In the genomic region with DNA sequence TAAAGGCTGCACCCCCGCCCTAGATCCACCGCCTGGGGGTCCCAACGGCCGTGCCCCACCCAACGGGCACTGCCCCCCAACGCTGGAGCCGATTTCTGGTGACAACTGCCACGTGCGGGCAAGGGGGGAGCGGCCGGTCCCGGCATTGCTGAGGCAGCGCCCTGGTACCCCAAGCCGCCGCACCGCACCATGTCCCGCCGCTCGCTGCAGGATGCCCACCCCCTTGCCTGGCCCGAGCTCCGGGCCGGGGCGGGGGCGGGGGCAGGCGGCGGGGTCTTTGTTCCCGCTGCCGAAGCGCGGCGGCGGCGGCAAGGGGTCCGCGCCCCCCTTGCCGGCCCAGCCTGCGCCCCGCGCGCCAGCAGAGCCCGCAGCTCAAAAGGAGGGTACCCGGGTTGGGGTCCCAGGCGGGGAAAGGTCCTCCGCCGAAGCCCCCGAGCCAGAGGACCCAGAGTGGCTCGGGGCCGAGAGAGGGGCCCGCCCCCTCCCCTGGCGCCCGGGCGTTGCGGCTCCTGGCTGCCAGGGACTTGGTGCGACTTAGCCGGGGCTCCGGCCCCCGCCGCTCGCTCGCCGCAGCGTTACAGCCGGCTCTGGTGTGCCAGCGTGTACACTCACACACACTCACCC, we compare ENCODE assay signal across 8 cellular contexts. TPM values are rescaled to one million over a fixed set of nuclear protein-coding genes. Genes with fewer than 3 reads are reported as not detected.
DNase-seq lines count a peak whose midpoint lies in the region; ATAC-seq and TF ChIP-seq lines count a peak whose summit lies in the region.

No MANE protein-coding gene starts in this region.

- H3K4me1 ChIP-seq in ovary (ENCODE audit: insufficient read depth): peaks cover 9% of the 10 kb centered on the region

- no peaks in the 10 kb centered on the region for H3K36me3 Mint-ChIP-seq in activated CD8-positive, alpha-beta memory T cell treated with anti-CD3 and anti-CD28 coated beads, Interleukin-2, amount 10 ng/mL, durations not matched to agents 7 days and 5 days

- TF ChIP-seq EP300 in ovary (IDR thresholded peaks at IDR 0.05): no peak

- WGBS in ovary, 3 donors: 0 to 1% (median 0%) methylated on average over 13 to 64 of the region's 64 CpGs

- CTCF ChIA-PET in activated CD8-positive, alpha-beta memory T cell treated with anti-CD3 and anti-CD28 coated beads, Interleukin-2, amount 10 ng/mL, durations not matched to agents 7 days and 5 days (lab: Charles Lee): interaction anchor here (0.9 to 21.8 kb wide), 6 partner anchors 9 to 346 kb away, joined by 3 to 668 read pairs (median 10); partner anchors contain the start of gene UBL7

- no peaks in the 10 kb centered on the region for H3K36me3 ChIP-seq in ovary

- H3K27me3 Mint-ChIP-seq in activated CD8-positive, alpha-beta memory T cell treated with anti-CD3 and anti-CD28 coated beads, Interleukin-2, amount 10 ng/mL, durations not matched to agents 7 days and 5 days: no peaks in the 10 kb centered on the region

- peaks cover 60% of the 10 kb centered on the region for H3K4me1 Mint-ChIP-seq in activated CD8-positive, alpha-beta memory T cell treated with anti-CD3 and anti-CD28 coated beads, Interleukin-2, amount 10 ng/mL, durations not matched to agents 7 days and 5 days

- intact Hi-C loops in ovary (cut with DNase I): no loop called here

- peak overlapping the region; percentile 83 for H3K27ac Mint-ChIP-seq in activated CD8-positive, alpha-beta memory T cell treated with anti-CD3 and anti-CD28 coated beads, Interleukin-2, amount 10 ng/mL, durations not matched to agents 7 days and 5 days

- no peak for TF ChIP-seq POLR2A in ovary (IDR thresholded peaks at IDR 0.05)

- no peak for ATAC-seq in activated CD8-positive, alpha-beta memory T cell treated with anti-CD3 and anti-CD28 coated beads, Interleukin-2, amount 10 ng/mL, durations not matched to agents 7 days and 5 days
- no peak for ATAC-seq in GM19328 (IDR thresholded peaks at IDR 0.05; ENCODE audit: unreplicated experiment)

- peak overlapping the region; percentile 87 for H3K4me3 Mint-ChIP-seq in activated CD8-positive, alpha-beta memory T cell treated with anti-CD3 and anti-CD28 coated beads, Interleukin-2, amount 10 ng/mL, durations not matched to agents 7 days and 5 days

- DNase-seq in activated CD8-positive, alpha-beta memory T cell treated with anti-CD3 and anti-CD28 coated beads, Interleukin-2, amount 10 ng/mL, durations not matched to agents 7 days and 5 days: peak; percentile 50
- DNase-seq in activated CD8-positive, alpha-beta memory T cell treated with anti-CD3 and anti-CD28 coated beads for 24 hours: no peak
- DNase-seq in RPMI8226: peak; percentile 49
- no peak for DNase-seq in epithelial cell of prostate (ENCODE audit: low read depth, low spot score)
- DNase-seq in ovary: peak in 1 of 5 donors; percentile 23
- DNase-seq in midbrain (lab: John Stamatoyannopoulos, UW): no peak
- no peak for DNase-seq in NCI-H1436 (lab: John Stamatoyannopoulos, UW)

- H3K27ac ChIP-seq in epithelial cell of prostate (peak overlapping the region; percentile 69), ovary (no peak overlapping the region)

- no peaks in the 10 kb centered on the region for H3K27me3 ChIP-seq in ovary

- no peaks in the 10 kb centered on the region for H3K9me3 Mint-ChIP-seq in activated CD8-positive, alpha-beta memory T cell treated with anti-CD3 and anti-CD28 coated beads, Interleukin-2, amount 10 ng/mL, durations not matched to agents 7 days and 5 days (ENCODE audit: low read depth)

- peak overlapping the region; percentile 54 for H3K4me3 ChIP-seq in ovary

- TF ChIP-seq CTCF in ovary (IDR thresholded peaks at IDR 0.05): no peak

- no peaks in the 10 kb centered on the region for H3K9me3 ChIP-seq in ovary

RNA-seq across cellular contexts. Expression of gene SEMA7A, which starts 0.7 kb away (rescaled TPM):
- total RNA-seq in activated CD8-positive, alpha-beta memory T cell treated with anti-CD3 and anti-CD28 coated beads, Interleukin-2, amount 10 ng/mL, durations not matched to agents 7 days and 5 days: 10 to 100 TPM; 26.4 to 32.9 TPM
- total RNA-seq in ovary: 10 to 100 TPM in 3 of 7 donors, 1 to 10 TPM in 4; 3.2 to 10.1 (median 8.3) TPM
- 10 to 100 TPM in 1 of 2 donors, 1 to 10 TPM in 1; 9.0 to 98.6 TPM for polyA plus RNA-seq in ovary

RNA-seq across cellular contexts. Expression of gene UBL7, which starts 27.9 kb away (rescaled TPM):
- total RNA-seq in activated CD8-positive, alpha-beta memory T cell treated with anti-CD3 and anti-CD28 coated beads, Interleukin-2, amount 10 ng/mL, durations not matched to agents 7 days and 5 days: 10 to 100 TPM; 55.9 to 60.9 TPM
- 10 to 100 TPM; 26.4 to 43.4 (median 29.2) TPM for total RNA-seq in ovary
- 10 to 100 TPM; 34.3 to 44.1 TPM for polyA plus RNA-seq in ovary

Comparison
In these comparisons a context has a peak if more than half of its experiments do, and no peak if none do; other contexts are left out.
1. DNase-seq: peak in activated CD8-positive, alpha-beta memory T cell treated with anti-CD3 and anti-CD28 coated beads, Interleukin-2, amount 10 ng/mL, durations not matched to agents 7 days and 5 days (single experiment) and RPMI8226 (single experiment); none in activated CD8-positive, alpha-beta memory T cell treated with anti-CD3 and anti-CD28 coated beads for 24 hours (single experiment), epithelial cell of prostate (single experiment), midbrain (single experiment) and NCI-H1436 (single experiment).